14 cellular contexts compared by ENCODE assay signal in the genomic region with DNA sequence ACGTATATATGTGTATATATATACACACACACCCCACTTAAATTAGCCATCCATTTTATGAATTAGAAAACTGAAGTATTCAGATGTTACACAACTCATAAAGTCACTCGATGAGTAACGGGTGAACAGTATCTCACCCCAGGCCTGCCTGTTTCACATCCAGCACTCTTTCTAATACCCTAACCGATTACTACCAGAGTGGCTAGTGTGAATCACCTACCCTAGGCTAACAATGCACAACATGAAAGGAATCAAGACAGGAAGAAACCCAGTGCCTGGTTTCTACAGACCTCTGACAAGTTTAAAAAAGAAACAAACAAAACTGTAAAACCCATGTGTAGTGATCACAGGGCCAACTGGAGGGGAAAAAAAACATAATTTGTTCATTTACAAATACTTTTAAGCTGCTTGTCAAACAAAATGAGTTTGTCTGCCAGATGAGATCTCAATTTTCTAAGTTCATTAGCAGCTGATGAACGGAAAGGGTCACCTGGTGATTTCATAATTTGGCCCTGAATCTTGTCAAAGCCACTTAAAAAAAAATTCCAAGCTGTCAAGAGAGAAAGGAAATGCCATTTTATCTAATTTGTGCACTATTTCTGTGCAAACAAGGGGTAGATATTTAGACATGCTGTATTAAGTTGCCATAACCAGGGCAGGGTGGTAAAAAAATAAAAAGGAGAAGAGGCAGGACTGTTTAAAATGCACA.
DNase-seq lines count a peak whose midpoint lies in the region; ATAC-seq and FAIRE-seq lines count a peak whose summit lies in the region.
"Had no signal": no experiment of that assay in that cellular context is flagged by ENCODE, and none has a peak within 500 bp of the region (broad histone marks: within the 10 kb centered on the region; RNA-seq: fewer than 3 reads in every experiment).

No MANE protein-coding gene starts in this region.

- H3K4me1 Mint-ChIP-seq in activated T-helper 17 cell treated with anti-CD3 and anti-CD28 coated beads, Interleukin-2, amount 50 U/mL, for 72 hours = no peaks in the 10 kb centered on the region

- H3K27ac Mint-ChIP-seq in activated T-helper 17 cell treated with anti-CD3 and anti-CD28 coated beads, Interleukin-2, amount 50 U/mL, for 72 hours = no peak overlapping the region
- H3K27ac Mint-ChIP-seq: naive thymus-derived CD8-positive, alpha-beta T cell had no signal

- no peaks in the 10 kb centered on the region for H3K27me3 Mint-ChIP-seq in activated T-helper 17 cell treated with anti-CD3 and anti-CD28 coated beads, Interleukin-2, amount 50 U/mL, for 72 hours
- H3K27me3 Mint-ChIP-seq: naive thymus-derived CD8-positive, alpha-beta T cell had no signal

- DNase-seq in AG08396 (ENCODE audit: low spot score) = peak; percentile 58
- DNase-seq in GM19239 (ENCODE audit: insufficient read length, low spot score) = no peak
- DNase-seq in left lobe of liver (ENCODE audit: low spot score) = no peak
- no peak for DNase-seq in middle frontal gyrus (ENCODE audit: extremely low spot score, low spot score)
- no peak for DNase-seq in HK-2 (ENCODE audit: unreplicated experiment)
- no peak for DNase-seq in RPMI8226
- no peak for DNase-seq in T-helper 9 cell
- DNase-seq: activated naive CD4-positive, alpha-beta T cell; Caco-2; naive thymus-derived CD8-positive, alpha-beta T cell; SIG-M5; stimulated activated CD4-positive, alpha-beta T cell treated with anti-CD3 and anti-CD28 coated beads, Interleukin-15, amount 100 ng/mL, for 24 hours; stimulated activated naive CD4-positive, alpha-beta T cell had no signal

- peak; percentile 63 for FAIRE-seq in GM19239 (lab: Jason Lieb, UNC)

- peaks cover 21% of the 10 kb centered on the region for H3K9me3 Mint-ChIP-seq in activated T-helper 17 cell treated with anti-CD3 and anti-CD28 coated beads, Interleukin-2, amount 50 U/mL, for 72 hours

- no peak overlapping the region for H3K4me3 Mint-ChIP-seq in activated T-helper 17 cell treated with anti-CD3 and anti-CD28 coated beads, Interleukin-2, amount 50 U/mL, for 72 hours
- H3K4me3 Mint-ChIP-seq: naive thymus-derived CD8-positive, alpha-beta T cell had no signal

- peak; percentile 82 for ATAC-seq in activated T-helper 17 cell treated with anti-CD3 and anti-CD28 coated beads, Interleukin-2, amount 50 U/mL, for 72 hours (replicated peaks)
- ATAC-seq in left lobe of liver = peak; percentile 17
- ATAC-seq: naive thymus-derived CD8-positive, alpha-beta T cell had no signal

- H3K36me3 Mint-ChIP-seq in activated T-helper 17 cell treated with anti-CD3 and anti-CD28 coated beads, Interleukin-2, amount 50 U/mL, for 72 hours (ENCODE audit: low read depth) = no peaks in the 10 kb centered on the region
